22 cellular contexts compared by ENCODE assay signal in the genomic region with DNA sequence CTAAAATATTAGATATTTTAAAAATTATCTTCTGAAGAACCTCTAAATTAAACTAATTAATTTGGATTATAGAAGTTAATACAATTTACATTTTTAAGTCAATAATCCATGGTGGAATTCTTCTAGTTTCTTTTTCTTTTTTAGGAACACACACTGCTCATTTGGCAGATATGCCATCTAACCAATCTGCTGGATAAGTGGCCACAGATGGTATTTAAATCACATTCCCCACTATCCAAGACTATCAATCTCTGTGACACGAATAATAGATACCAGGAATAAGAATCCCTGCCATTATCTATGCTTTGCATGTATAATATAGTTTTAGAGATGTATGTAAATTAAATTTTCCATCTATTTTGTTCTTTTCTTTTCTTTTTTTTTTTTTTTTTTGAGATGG. TPM values are rescaled to one million over a fixed set of nuclear protein-coding genes. Genes with fewer than 3 reads are reported as not detected.
"Had no signal": no experiment of that assay in that cellular context is flagged by ENCODE, and none has a peak within 500 bp of the region (broad histone marks: within the 10 kb centered on the region; RNA-seq: fewer than 3 reads in every experiment).

No MANE protein-coding gene starts in this region.

- H3K27ac ChIP-seq: epithelial cell of prostate, esophagus muscularis mucosa, parathyroid adenoma, prostate gland, skin epidermis, thoracic aorta, transverse colon had no signal

- ATAC-seq: effector memory CD8-positive, alpha-beta T cell; left colon; left ventricle myocardium superior; sciatic nerve; stimulated activated naive B cell treated with anti-CD40 and anti-IgM and Interleukin-4, amounts not matched to agents 10 μg/mL and 1 μg/mL and 100 μg/mL, for 72 hours; stimulated activated naive CD8-positive, alpha-beta T cell treated with anti-CD3 and anti-CD28 coated beads, Interleukin-15, amount 100 ng/mL, for 72 hours had no signal

- H3K36me3 ChIP-seq: prostate gland, thoracic aorta, transverse colon had no signal

- DNase-seq: effector memory CD8-positive, alpha-beta T cell; foreskin fibroblast; left colon; left ventricle myocardium superior; mesenchymal stem cell; midbrain; naive B cell; occipital lobe; retina; stimulated activated CD4-positive, alpha-beta T cell treated with anti-CD3 and anti-CD28 coated beads, Interleukin-2, amount 100 ng/mL, for 24 hours; stimulated activated CD4-positive, alpha-beta T cell treated with anti-CD3 and anti-CD28 coated beads, Interleukin-4, amount 100 ng/mL, for 4 hours; stimulated activated naive B cell treated with anti-CD40 and anti-IgM and Interleukin-4, amounts not matched to agents 10 μg/mL and 1 μg/mL and 100 μg/mL, for 72 hours; stimulated activated naive CD8-positive, alpha-beta T cell treated with anti-CD3 and anti-CD28 coated beads, Interleukin-15, amount 100 ng/mL, for 72 hours; transverse colon had no signal

- H3K9me3 ChIP-seq: esophagus muscularis mucosa, prostate gland, thoracic aorta, transverse colon had no signal

- H3K4me1 ChIP-seq: parathyroid adenoma, prostate gland, transverse colon had no signal

- H3K27me3 ChIP-seq: esophagus muscularis mucosa, transverse colon had no signal

- H3K4me3 ChIP-seq: esophagus muscularis mucosa, lung, prostate gland, skin epidermis, thoracic aorta, transverse colon had no signal

RNA-seq across cellular contexts. Expression of gene CABYR, which starts 58.5 kb away (rescaled TPM):
- total RNA-seq: left ventricle myocardium superior had no signal
